ENCODE assay signal across 1 cellular context in the genomic region with DNA sequence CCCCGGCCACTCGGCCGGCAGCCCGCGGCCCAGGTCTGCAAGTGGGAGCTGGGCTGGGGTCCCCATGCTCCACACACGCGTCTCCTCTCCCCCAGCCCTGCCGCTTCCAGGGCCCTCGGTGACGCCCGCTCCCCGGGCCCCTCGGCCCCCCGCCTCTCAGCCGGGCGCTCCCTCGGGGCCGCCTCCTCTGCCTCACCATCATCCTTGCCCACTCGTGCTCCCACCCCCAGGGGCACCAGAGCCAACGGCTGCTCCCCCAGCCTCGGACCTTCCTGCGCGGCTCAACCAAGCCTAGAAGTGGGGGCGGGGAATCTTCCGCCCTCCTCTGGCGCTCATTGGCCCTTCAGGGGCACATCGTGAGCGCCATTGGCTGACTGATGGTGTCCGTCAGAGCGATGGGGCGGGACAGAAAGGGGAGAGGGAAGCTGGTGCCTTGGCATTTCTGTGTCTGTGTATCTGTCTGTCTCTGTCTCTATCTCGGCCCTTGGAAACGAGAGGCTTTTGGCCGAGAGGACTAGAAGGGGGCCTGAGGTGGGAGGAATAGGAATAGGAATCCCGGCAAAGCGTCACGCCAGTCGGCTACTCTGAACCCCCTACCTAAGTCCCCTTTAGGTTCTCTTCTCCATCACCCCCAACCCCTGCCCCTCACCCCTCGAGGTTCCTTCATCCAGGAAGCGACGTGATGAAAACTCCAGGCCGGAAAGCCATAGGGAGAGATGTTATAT.
TF ChIP-seq lines count a peak whose summit lies in the region.

No MANE protein-coding gene starts in this region.

TF ChIP-seq in HepG2, 621 proteins besides CTCF, POLR2A, EP300 and RAD21 (continued from another document and continues in another):
- TF ChIP-seq, protein P1, sequence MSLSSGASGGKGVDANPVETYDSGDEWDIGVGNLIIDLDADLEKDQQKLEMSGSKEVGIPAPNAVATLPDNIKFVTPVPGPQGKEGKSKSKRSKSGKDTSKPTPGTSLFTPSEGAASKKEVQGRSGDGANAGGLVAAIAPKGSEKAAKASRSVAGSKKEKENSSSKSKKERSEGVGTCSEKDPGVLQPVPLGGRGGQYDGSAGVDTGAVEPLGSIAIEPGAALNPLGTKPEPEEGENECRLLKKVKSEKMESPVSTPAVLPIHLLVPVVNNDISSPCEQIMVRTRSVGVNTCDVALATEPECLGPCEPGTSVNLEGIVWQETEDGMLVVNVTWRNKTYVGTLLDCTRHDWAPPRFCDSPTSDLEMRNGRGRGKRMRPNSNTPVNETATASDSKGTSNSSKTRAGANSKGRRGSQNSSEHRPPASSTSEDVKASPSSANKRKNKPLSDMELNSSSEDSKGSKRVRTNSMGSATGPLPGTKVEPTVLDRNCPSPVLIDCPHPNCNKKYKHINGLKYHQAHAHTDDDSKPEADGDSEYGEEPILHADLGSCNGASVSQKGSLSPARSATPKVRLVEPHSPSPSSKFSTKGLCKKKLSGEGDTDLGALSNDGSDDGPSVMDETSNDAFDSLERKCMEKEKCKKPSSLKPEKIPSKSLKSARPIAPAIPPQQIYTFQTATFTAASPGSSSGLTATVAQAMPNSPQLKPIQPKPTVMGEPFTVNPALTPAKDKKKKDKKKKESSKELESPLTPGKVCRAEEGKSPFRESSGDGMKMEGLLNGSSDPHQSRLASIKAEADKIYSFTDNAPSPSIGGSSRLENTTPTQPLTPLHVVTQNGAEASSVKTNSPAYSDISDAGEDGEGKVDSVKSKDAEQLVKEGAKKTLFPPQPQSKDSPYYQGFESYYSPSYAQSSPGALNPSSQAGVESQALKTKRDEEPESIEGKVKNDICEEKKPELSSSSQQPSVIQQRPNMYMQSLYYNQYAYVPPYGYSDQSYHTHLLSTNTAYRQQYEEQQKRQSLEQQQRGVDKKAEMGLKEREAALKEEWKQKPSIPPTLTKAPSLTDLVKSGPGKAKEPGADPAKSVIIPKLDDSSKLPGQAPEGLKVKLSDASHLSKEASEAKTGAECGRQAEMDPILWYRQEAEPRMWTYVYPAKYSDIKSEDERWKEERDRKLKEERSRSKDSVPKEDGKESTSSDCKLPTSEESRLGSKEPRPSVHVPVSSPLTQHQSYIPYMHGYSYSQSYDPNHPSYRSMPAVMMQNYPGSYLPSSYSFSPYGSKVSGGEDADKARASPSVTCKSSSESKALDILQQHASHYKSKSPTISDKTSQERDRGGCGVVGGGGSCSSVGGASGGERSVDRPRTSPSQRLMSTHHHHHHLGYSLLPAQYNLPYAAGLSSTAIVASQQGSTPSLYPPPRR (CRISPR knock-in tag; IDR thresholded peaks at IDR 0.05; ENCODE audit: borderline replicate concordance) = no peak
- 0 out of 2 replicates have a peak, but pooled peaks have one; percentile 58 for TF ChIP-seq MTF2 (CRISPR knock-in tag; IDR thresholded peaks at IDR 0.05; ENCODE audit: borderline replicate concordance)
- no peak for TF ChIP-seq ZFP82 (CRISPR knock-in tag; IDR thresholded peaks at IDR 0.05; ENCODE audit: borderline replicate concordance)
- TF ChIP-seq HMG20B (CRISPR knock-in tag; conservative IDR thresholded peaks at IDR 0.05) = peak; percentile 57; the same call in 1 of the 2 replicates
- TF ChIP-seq ARNT2 (CRISPR knock-in tag; IDR thresholded peaks at IDR 0.05; ENCODE audit: low read depth) = peak; percentile 73; the same call in 1 of the 2 replicates
- no peak for TF ChIP-seq ZNF17 (CRISPR knock-in tag; IDR thresholded peaks at IDR 0.05)
- TF ChIP-seq, protein P2, sequence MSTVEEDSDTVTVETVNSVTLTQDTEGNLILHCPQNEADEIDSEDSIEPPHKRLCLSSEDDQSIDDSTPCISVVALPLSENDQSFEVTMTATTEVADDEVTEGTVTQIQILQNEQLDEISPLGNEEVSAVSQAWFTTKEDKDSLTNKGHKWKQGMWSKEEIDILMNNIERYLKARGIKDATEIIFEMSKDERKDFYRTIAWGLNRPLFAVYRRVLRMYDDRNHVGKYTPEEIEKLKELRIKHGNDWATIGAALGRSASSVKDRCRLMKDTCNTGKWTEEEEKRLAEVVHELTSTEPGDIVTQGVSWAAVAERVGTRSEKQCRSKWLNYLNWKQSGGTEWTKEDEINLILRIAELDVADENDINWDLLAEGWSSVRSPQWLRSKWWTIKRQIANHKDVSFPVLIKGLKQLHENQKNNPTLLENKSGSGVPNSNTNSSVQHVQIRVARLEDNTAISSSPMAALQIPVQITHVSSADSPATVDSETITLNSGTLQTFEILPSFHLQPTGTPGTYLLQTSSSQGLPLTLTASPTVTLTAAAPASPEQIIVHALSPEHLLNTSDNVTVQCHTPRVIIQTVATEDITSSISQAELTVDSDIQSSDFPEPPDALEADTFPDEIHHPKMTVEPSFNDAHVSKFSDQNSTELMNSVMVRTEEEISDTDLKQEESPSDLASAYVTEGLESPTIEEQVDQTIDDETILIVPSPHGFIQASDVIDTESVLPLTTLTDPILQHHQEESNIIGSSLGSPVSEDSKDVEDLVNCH (CRISPR knock-in tag; IDR thresholded peaks at IDR 0.05) = no peak
- TF ChIP-seq, protein P3, sequence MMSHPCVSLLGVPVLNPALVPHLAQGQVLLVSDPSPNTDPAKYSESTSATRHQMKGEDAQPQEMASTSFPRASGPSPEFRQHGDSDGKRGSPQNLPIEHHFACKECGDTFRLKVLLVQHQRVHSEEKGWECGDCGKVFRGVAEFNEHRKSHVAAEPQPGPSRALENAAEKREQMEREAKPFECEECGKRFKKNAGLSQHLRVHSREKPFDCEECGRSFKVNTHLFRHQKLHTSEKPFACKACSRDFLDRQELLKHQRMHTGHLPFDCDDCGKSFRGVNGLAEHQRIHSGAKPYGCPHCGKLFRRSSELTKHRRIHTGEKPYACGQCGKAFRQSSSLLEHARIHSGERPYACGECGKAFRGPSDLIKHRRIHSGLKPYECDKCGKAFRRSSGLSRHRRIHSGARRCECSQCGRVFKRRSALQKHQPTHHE (CRISPR knock-in tag; IDR thresholded peaks at IDR 0.05; ENCODE audit: borderline replicate concordance) = no peak
- TF ChIP-seq ZNF383 (CRISPR knock-in tag; IDR thresholded peaks at IDR 0.05; ENCODE audit: borderline replicate concordance) = no peak
- no peak for TF ChIP-seq ZNF530 (CRISPR knock-in tag; IDR thresholded peaks at IDR 0.05; ENCODE audit: low read depth)
- TF ChIP-seq, protein P4, sequence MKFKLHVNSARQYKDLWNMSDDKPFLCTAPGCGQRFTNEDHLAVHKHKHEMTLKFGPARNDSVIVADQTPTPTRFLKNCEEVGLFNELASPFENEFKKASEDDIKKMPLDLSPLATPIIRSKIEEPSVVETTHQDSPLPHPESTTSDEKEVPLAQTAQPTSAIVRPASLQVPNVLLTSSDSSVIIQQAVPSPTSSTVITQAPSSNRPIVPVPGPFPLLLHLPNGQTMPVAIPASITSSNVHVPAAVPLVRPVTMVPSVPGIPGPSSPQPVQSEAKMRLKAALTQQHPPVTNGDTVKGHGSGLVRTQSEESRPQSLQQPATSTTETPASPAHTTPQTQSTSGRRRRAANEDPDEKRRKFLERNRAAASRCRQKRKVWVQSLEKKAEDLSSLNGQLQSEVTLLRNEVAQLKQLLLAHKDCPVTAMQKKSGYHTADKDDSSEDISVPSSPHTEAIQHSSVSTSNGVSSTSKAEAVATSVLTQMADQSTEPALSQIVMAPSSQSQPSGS (CRISPR knock-in tag; IDR thresholded peaks at IDR 0.05) = peak; percentile 42; the same call in 1 of the 2 replicates
- TF ChIP-seq AGO2 (optimal IDR thresholded peaks at IDR 0.05; ENCODE audit: low read depth, low read length) = peak; percentile 50
- TF ChIP-seq ZNF296 (CRISPR knock-in tag; conservative IDR thresholded peaks at IDR 0.05) = no peak
- no peak for TF ChIP-seq CREBL2 (CRISPR knock-in tag; IDR thresholded peaks at IDR 0.05; ENCODE audit: borderline replicate concordance)
- no peak for TF ChIP-seq ZNF775 (CRISPR knock-in tag; IDR thresholded peaks at IDR 0.05; ENCODE audit: borderline replicate concordance)
- no peak for TF ChIP-seq SCMH1 (CRISPR knock-in tag; IDR thresholded peaks at IDR 0.05; ENCODE audit: borderline replicate concordance)
- TF ChIP-seq, protein P5, sequence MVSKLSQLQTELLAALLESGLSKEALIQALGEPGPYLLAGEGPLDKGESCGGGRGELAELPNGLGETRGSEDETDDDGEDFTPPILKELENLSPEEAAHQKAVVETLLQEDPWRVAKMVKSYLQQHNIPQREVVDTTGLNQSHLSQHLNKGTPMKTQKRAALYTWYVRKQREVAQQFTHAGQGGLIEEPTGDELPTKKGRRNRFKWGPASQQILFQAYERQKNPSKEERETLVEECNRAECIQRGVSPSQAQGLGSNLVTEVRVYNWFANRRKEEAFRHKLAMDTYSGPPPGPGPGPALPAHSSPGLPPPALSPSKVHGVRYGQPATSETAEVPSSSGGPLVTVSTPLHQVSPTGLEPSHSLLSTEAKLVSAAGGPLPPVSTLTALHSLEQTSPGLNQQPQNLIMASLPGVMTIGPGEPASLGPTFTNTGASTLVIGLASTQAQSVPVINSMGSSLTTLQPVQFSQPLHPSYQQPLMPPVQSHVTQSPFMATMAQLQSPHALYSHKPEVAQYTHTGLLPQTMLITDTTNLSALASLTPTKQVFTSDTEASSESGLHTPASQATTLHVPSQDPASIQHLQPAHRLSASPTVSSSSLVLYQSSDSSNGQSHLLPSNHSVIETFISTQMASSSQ (IDR thresholded peaks at IDR 0.05; ENCODE audit: low read depth) = no peak
- TF ChIP-seq, protein P5 (CRISPR knock-in tag; IDR thresholded peaks at IDR 0.05; ENCODE audit: borderline replicate concordance) = no peak
- TF ChIP-seq TFE3 (CRISPR knock-in tag; IDR thresholded peaks at IDR 0.05) = 0 out of 2 replicates have a peak, but pooled peaks have one; percentile 23
- TF ChIP-seq GLI4 (CRISPR knock-in tag; IDR thresholded peaks at IDR 0.05; ENCODE audit: borderline replicate concordance) = 0 out of 2 replicates have a peak, but pooled peaks have one; percentile 18
- TF ChIP-seq SIN3B (IDR thresholded peaks at IDR 0.05; ENCODE audit: low read length) = no peak
- TF ChIP-seq SMAD1 (CRISPR knock-in tag; IDR thresholded peaks at IDR 0.05; ENCODE audit: borderline replicate concordance, low read depth) = no peak
- TF ChIP-seq RERE (CRISPR knock-in tag; IDR thresholded peaks at IDR 0.05; ENCODE audit: low read depth) = no peak
- TF ChIP-seq ZNF75D (CRISPR knock-in tag; IDR thresholded peaks at IDR 0.05; ENCODE audit: borderline replicate concordance) = no peak
- TF ChIP-seq CREB3 (CRISPR knock-in tag; IDR thresholded peaks at IDR 0.05) = no peak
- no peak for TF ChIP-seq PTBP1 (IDR thresholded peaks at IDR 0.05; ENCODE audit: low read depth, low read length, poor library complexity, severe bottlenecking)
